ENCODE assay signal across 7 cellular contexts in the genomic region with DNA sequence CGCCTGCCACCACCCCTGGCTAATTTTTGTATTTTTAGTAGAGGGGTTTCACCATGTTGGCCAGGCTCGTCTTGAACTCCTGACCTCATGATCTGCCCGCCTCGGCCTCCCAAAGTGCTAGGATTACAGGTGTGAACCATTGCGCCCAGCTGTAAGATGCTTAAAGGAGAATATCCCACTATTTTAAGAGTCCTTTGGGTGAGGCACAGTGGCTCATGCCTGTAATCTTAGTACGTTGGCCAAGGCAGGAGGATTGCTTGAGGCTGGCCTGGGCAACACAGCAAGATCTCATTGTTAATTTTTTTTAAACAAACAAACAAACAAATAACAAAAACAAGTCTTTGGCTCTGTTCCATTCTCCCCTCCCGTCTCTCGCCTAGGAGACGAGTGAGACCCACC. TPM values are rescaled to one million over a fixed set of nuclear protein-coding genes. Genes with fewer than 3 reads are reported as not detected.
DNase-seq lines count a peak whose midpoint lies in the region; ATAC-seq and TF ChIP-seq lines count a peak whose summit lies in the region.
"Not testable (repeated sequence)": the region's sequence is repeated elsewhere in the genome, so short reads cannot be mapped to it uniquely, and the experiment has no call there.
"Had no signal": no experiment of that assay in that cellular context is flagged by ENCODE, and none has a peak within 500 bp of the region (broad histone marks: within the 10 kb centered on the region; RNA-seq: fewer than 3 reads in every experiment).

No MANE protein-coding gene starts in this region.

- not testable (repeated sequence) for H3K4me3 Mint-ChIP-seq in activated naive CD4-positive, alpha-beta T cell treated with anti-CD3 and anti-CD28 coated beads, Interleukin-2, amount 10 ng/mL, durations not matched to agents 7 days and 5 days

- not testable (repeated sequence) for H3K27me3 ChIP-seq in ACC112 (ENCODE audit: insufficient read depth, low read length); IMR-90 (ENCODE audit: control insufficient read depth, insufficient read depth, low read length); gastroesophageal sphincter; muscle layer of duodenum (ENCODE audit: low read depth, low read length); stomach

- H3K79me2 ChIP-seq in ACC112 (ENCODE audit: control insufficient read depth, insufficient read depth, low read length, unreplicated experiment) = not testable (repeated sequence)

- H3K27ac ChIP-seq in ACC112 (ENCODE audit: low read depth, low read length) (peak overlapping the region; percentile 74; the same call in 1 of the 2 replicates), gastroesophageal sphincter (peak overlapping the region in 3 of 4 donors; percentile 80 to 86 (median 82)), muscle layer of duodenum (ENCODE audit: low read length) (peak overlapping the region; percentile 80), stomach (peak overlapping the region; percentile 73 to 93 (median 88))
- not testable (repeated sequence) for H3K27ac ChIP-seq in IMR-90 (ENCODE audit: insufficient read depth, low read length)

- H2AFZ ChIP-seq in ACC112 (ENCODE audit: low read length, unreplicated experiment) = not testable (repeated sequence)
- H2AFZ ChIP-seq in IMR-90 (replicated peaks; ENCODE audit: low read length, poor library complexity) = peak overlapping the region; percentile 86

- H3K79me1 ChIP-seq in IMR-90 (ENCODE audit: low read depth in 1 of 2, low read length in 2 of 2) = not testable (repeated sequence)

- not testable (repeated sequence) for DNase-seq in IMR-90; activated naive CD4-positive, alpha-beta T cell treated with anti-CD3 and anti-CD28 coated beads, Interleukin-2, amount 10 ng/mL, durations not matched to agents 7 days and 5 days; stomach

- TF ChIP-seq EP300 in gastroesophageal sphincter (IDR thresholded peaks at IDR 0.05); stomach (IDR thresholded peaks at IDR 0.05): not testable (repeated sequence)

- not testable (repeated sequence) for H3K9me1 ChIP-seq in IMR-90 (ENCODE audit: insufficient read depth, low read length)

- peak overlapping the region; percentile 86 for H2AK5ac ChIP-seq in IMR-90 (ENCODE audit: low read depth, low read length)

- H3K23ac ChIP-seq in IMR-90 (ENCODE audit: low read depth, low read length) = not testable (repeated sequence)

- H3K9me3 ChIP-seq in IMR-90 (ENCODE audit: control insufficient read depth, insufficient read depth, low read length); gastroesophageal sphincter; muscle layer of duodenum (ENCODE audit: control insufficient read depth in 1 of 2, low read length in 2 of 2); stomach: not testable (repeated sequence)

- intact Hi-C loops in IMR-90 (cut with micrococcal nuclease); stomach (cut with DNase I; ENCODE audit: low total_unique reads): not testable (repeated sequence)

- H3K27ac Mint-ChIP-seq in activated naive CD4-positive, alpha-beta T cell treated with anti-CD3 and anti-CD28 coated beads, Interleukin-2, amount 10 ng/mL, durations not matched to agents 7 days and 5 days = peak overlapping the region; percentile 14

- not testable (repeated sequence) for H2BK20ac ChIP-seq in IMR-90 (ENCODE audit: low read depth, low read length)

- H4K8ac ChIP-seq in IMR-90 (ENCODE audit: low read depth in 2 of 2, low read length in 2 of 2) = peak overlapping the region; percentile 48 to 93; a peak in 2 of 4 replicates

- H3K4me1 ChIP-seq in ACC112 (ENCODE audit: control insufficient read depth, insufficient read depth, low read length, unreplicated experiment) (peaks cover 38% of the 10 kb centered on the region), IMR-90 (ENCODE audit: control insufficient read depth, insufficient read depth, low read length) (peaks cover 16% of the 10 kb centered on the region), gastroesophageal sphincter (peaks cover 0 to 30% (median 15%) of the 10 kb centered on the region in 3 donors), muscle layer of duodenum (ENCODE audit: control insufficient read depth in 1 of 2, insufficient read depth in 2 of 2, low read length in 2 of 2) (peaks cover 5 to 19% of the 10 kb centered on the region in 2 donors), stomach (peaks cover 24 to 58% (median 43%) of the 10 kb centered on the region in 4 donors)

- no CpG with 5 or more reads among the region's 9 CpGs for WGBS in IMR-90 (ENCODE audit: extremely low coverage in 2 of 2, insufficient read length in 1 of 2), 2 experiments
- WGBS in gastroesophageal sphincter (ENCODE audit: low coverage in 1 of 2), 2 donors = 85% methylated on average over 6 of the region's 9 CpGs; no CpG with 5 or more reads in 1 of the 2 donors
- WGBS in stomach, 5 donors = 85 to 90% (median 88%) methylated on average over 9 of the region's 9 CpGs

- BruUV-seq in IMR-90 (replicated peaks; lab: Mats Ljungman, UMichigan) = not testable (repeated sequence)

- H3K9ac ChIP-seq in IMR-90 (ENCODE audit: low read depth, low read length) = not testable (repeated sequence)

- not testable (repeated sequence) for H3K56ac ChIP-seq in IMR-90 (ENCODE audit: extremely low read depth, insufficient read depth, low read length)

- H3K4me2 ChIP-seq in IMR-90 (ENCODE audit: low read depth, low read length) = 0 out of 2 replicates have a peak overlapping the region, but pooled peaks have one; percentile 87

- 0 out of 2 replicates have a peak overlapping the region, but pooled peaks have one; percentile 1 for H3K14ac ChIP-seq in IMR-90 (replicated peaks; ENCODE audit: low read depth, low read length)

- H3K4ac ChIP-seq in IMR-90 (ENCODE audit: low read depth, low read length) = peak overlapping the region; percentile 80; the same call in 1 of the 2 replicates

- dilution Hi-C loops in IMR-90 (cut with HindIII; ENCODE audit: low sequenced_read_pairs, unreplicated experiment) = not testable (repeated sequence)

- not testable (repeated sequence) for H2BK15ac ChIP-seq in IMR-90 (ENCODE audit: low read depth, low read length)

- in situ Hi-C loops in IMR-90 (cut with MboI; ENCODE audit: low sequenced_read_pairs) = not testable (repeated sequence)

- TF ChIP-seq CTCF in IMR-90 (conservative IDR thresholded peaks at IDR 0.05; ENCODE audit: low read depth, low read length); gastroesophageal sphincter (IDR thresholded peaks at IDR 0.05); stomach (IDR thresholded peaks at IDR 0.05): not testable (repeated sequence)

- not testable (repeated sequence) for TF ChIP-seq RAD21 in IMR-90 (IDR thresholded peaks at IDR 0.05; ENCODE audit: low read length)

- not testable (repeated sequence) for H4K20me1 ChIP-seq in IMR-90 (ENCODE audit: insufficient read depth, low read length)

- not testable (repeated sequence) for ATAC-seq in IMR-90 (ENCODE audit: low read depth); gastroesophageal sphincter

- POLR2A ChIA-PET in IMR-90 (lab: Charles Lee; ENCODE audit: unreplicated experiment) = not testable (repeated sequence)

- peak overlapping the region; percentile 79 for H2BK5ac ChIP-seq in IMR-90 (ENCODE audit: low read depth, low read length, poor library complexity, severe bottlenecking)

- peak overlapping the region; percentile 52; the same call in 1 of the 2 replicates for H4K91ac ChIP-seq in IMR-90 (ENCODE audit: insufficient read depth, low read depth, low read length)

- not testable (repeated sequence) for TF ChIP-seq POLR2A in IMR-90 (IDR thresholded peaks at IDR 0.05; ENCODE audit: low read depth, low read length); gastroesophageal sphincter (IDR thresholded peaks at IDR 0.05); stomach (IDR thresholded peaks at IDR 0.05)

- H2AK9ac ChIP-seq in IMR-90 (replicated peaks; ENCODE audit: low read depth, low read length, poor library complexity) = peak overlapping the region; percentile 80

- peaks cover 24% of the 10 kb centered on the region for H3K4me1 Mint-ChIP-seq in activated naive CD4-positive, alpha-beta T cell treated with anti-CD3 and anti-CD28 coated beads, Interleukin-2, amount 10 ng/mL, durations not matched to agents 7 days and 5 days

- not testable (repeated sequence) for H3K18ac ChIP-seq in IMR-90 (ENCODE audit: low read depth, low read length)

- not testable (repeated sequence) for H3K9me3 Mint-ChIP-seq in activated naive CD4-positive, alpha-beta T cell treated with anti-CD3 and anti-CD28 coated beads, Interleukin-2, amount 10 ng/mL, durations not matched to agents 7 days and 5 days

- H3K36me3 ChIP-seq in ACC112 (ENCODE audit: insufficient read depth, low read length); IMR-90 (ENCODE audit: control insufficient read depth, insufficient read depth, low read length); gastroesophageal sphincter; muscle layer of duodenum (ENCODE audit: control insufficient read depth in 1 of 2, insufficient read depth in 2 of 2, low read length in 2 of 2); stomach: not testable (repeated sequence)

- CTCF ChIA-PET in IMR-90 (lab: Yijun Ruan, JAX) = not testable (repeated sequence)
- CTCF ChIA-PET in activated naive CD4-positive, alpha-beta T cell treated with anti-CD3 and anti-CD28 coated beads, Interleukin-2, amount 10 ng/mL, durations not matched to agents 7 days and 5 days (lab: Charles Lee) = interaction anchor here (1.1 to 2.2 kb wide), 5 partner anchors 20 to 206 kb away, joined by 3 to 18 read pairs (median 8); a partner anchor contains a TSS

- not testable (repeated sequence) for H2BK120ac ChIP-seq in IMR-90 (ENCODE audit: low read depth, low read length)

- H3K36me3 Mint-ChIP-seq in activated naive CD4-positive, alpha-beta T cell treated with anti-CD3 and anti-CD28 coated beads, Interleukin-2, amount 10 ng/mL, durations not matched to agents 7 days and 5 days = not testable (repeated sequence)

- peak overlapping the region; percentile 8; the same call in 1 of the 2 replicates for H4K5ac ChIP-seq in IMR-90 (ENCODE audit: low read depth, low read length)

- peaks cover 28% of the 10 kb centered on the region for H3K27me3 Mint-ChIP-seq in activated naive CD4-positive, alpha-beta T cell treated with anti-CD3 and anti-CD28 coated beads, Interleukin-2, amount 10 ng/mL, durations not matched to agents 7 days and 5 days

- H3K4me3 ChIP-seq in ACC112 (ENCODE audit: low read depth, low read length) (peak overlapping the region; percentile 59), muscle layer of duodenum (ENCODE audit: low read depth in 1 of 2, low read length in 2 of 2) (peak overlapping the region in 1 of 2 donors; percentile 57), stomach (peak overlapping the region in 1 of 4 donors; percentile 57)
- not testable (repeated sequence) for H3K4me3 ChIP-seq in IMR-90 (ENCODE audit: insufficient read depth, low read depth, low read length); gastroesophageal sphincter

RNA-seq across cellular contexts. Expression of a gene that starts 5.5 kb away (rescaled TPM):
- total RNA-seq in IMR-90 (2012; rRNA removed) (not detected in 2 replicates), gastroesophageal sphincter (1 to 10 TPM in 1 of 4 donors, not detected in 3; 4.1 TPM), stomach (100 to 1,000 TPM in 2 of 5 donors, 10 to 100 TPM in 2, 1 to 10 TPM in 1; 5.8 to 176 (median 70.5) TPM)
- polyA plus RNA-seq in IMR-90 (2012; rRNA removed) (0.10 TPM in 1 of 2 replicates, not detected in the other), stomach (100 to 1,000 TPM in 2 of 3 donors, 10 to 100 TPM in 1; 39.3 to 151 (median 115) TPM)
- not detected in 2 replicates for polyA plus RNA-seq in IMR-90 (2012; cell fraction: cytosol; rRNA removed)
- 0.06 and 0.09 TPM in 2 replicates for polyA plus RNA-seq in IMR-90 (2012; cell fraction: nucleus; rRNA removed; ENCODE audit: low replicate concordance)
- total RNA-seq: dermis blood vessel endothelial cell had no signal

RNA-seq across cellular contexts. Expression of a gene that starts 8.8 kb away (rescaled TPM):
- total RNA-seq in IMR-90 (2012; rRNA removed) = under 0.01 and 0.18 TPM in 2 replicates
- polyA plus RNA-seq in IMR-90 (2012; rRNA removed) = 0.55 and 0.72 TPM in 2 replicates
- 0.24 and 0.27 TPM in 2 replicates for polyA plus RNA-seq in IMR-90 (2012; cell fraction: cytosol; rRNA removed)
- polyA plus RNA-seq in IMR-90 (2012; cell fraction: nucleus; rRNA removed; ENCODE audit: low replicate concordance) = 0.28 and 0.31 TPM in 2 replicates
- total RNA-seq in gastroesophageal sphincter = 10 to 100 TPM in 1 of 4 donors, 1 to 10 TPM in 2, under 1 TPM in 1; 0.17 to 15.3 (median 3.7) TPM
- 10 to 100 TPM in 1 of 5 donors, 1 to 10 TPM in 1, under 1 TPM in 1, not detected in 2; 0.87 to 26.3 (median 2.6) TPM for total RNA-seq in stomach
- 1 to 10 TPM; 2.1 to 4.0 (median 2.9) TPM for polyA plus RNA-seq in stomach
- total RNA-seq: dermis blood vessel endothelial cell had no signal

RNA-seq across cellular contexts. Expression of a gene that starts 23.6 kb away (rescaled TPM):
- total RNA-seq in IMR-90 (2012; rRNA removed) (18.9 and 19.4 TPM in 2 replicates), gastroesophageal sphincter (10 to 100 TPM; 65.6 to 81.4 (median 72.3) TPM), stomach (100 to 1,000 TPM in 1 of 5 donors, 10 to 100 TPM in 4; 38.8 to 114 (median 64.9) TPM)
- polyA plus RNA-seq in IMR-90 (2012; rRNA removed) (27.4 and 28.4 TPM in 2 replicates), stomach (10 to 100 TPM; 45.0 to 51.4 (median 45.8) TPM)
- 20.8 and 21.6 TPM in 2 replicates for polyA plus RNA-seq in IMR-90 (2012; cell fraction: cytosol; rRNA removed)
- polyA plus RNA-seq in IMR-90 (2012; cell fraction: nucleus; rRNA removed; ENCODE audit: low replicate concordance) = 55.3 and 65.5 TPM in 2 replicates

RNA-seq across cellular contexts. Expression of a gene that starts 32.9 kb away (rescaled TPM):
- 24.4 and 26.0 TPM in 2 replicates for total RNA-seq in IMR-90 (2012; rRNA removed)
- polyA plus RNA-seq in IMR-90 (2012; rRNA removed) = 79.3 and 89.7 TPM in 2 replicates
- 78.8 and 105 TPM in 2 replicates for polyA plus RNA-seq in IMR-90 (2012; cell fraction: cytosol; rRNA removed)
- 56.0 and 112 TPM in 2 replicates for polyA plus RNA-seq in IMR-90 (2012; cell fraction: nucleus; rRNA removed; ENCODE audit: low replicate concordance)
- 10 to 100 TPM; 26.5 to 70.2 (median 39.8) TPM for total RNA-seq in gastroesophageal sphincter
- total RNA-seq in stomach = 100 to 1,000 TPM in 1 of 5 donors, 10 to 100 TPM in 4; 11.0 to 197 (median 58.3) TPM
- polyA plus RNA-seq in stomach = 10 to 100 TPM; 27.4 to 40.9 (median 34.0) TPM

RNA-seq across cellular contexts. Expression of a gene that starts 38.9 kb away (rescaled TPM):
- total RNA-seq in IMR-90 (2012; rRNA removed) = 42.8 and 51.9 TPM in 2 replicates
- 313 and 340 TPM in 2 replicates for polyA plus RNA-seq in IMR-90 (2012; rRNA removed)
- 300 TPM in 2 replicates for polyA plus RNA-seq in IMR-90 (2012; cell fraction: cytosol; rRNA removed)
- 536 and 692 TPM in 2 replicates for polyA plus RNA-seq in IMR-90 (2012; cell fraction: nucleus; rRNA removed; ENCODE audit: low replicate concordance)
- total RNA-seq in gastroesophageal sphincter = 10 to 100 TPM; 12.5 to 69.9 (median 40.0) TPM
- 100 to 1,000 TPM in 2 of 5 donors, 10 to 100 TPM in 3; 41.1 to 133 (median 60.3) TPM for total RNA-seq in stomach
- 100 to 1,000 TPM; 130 to 175 (median 135) TPM for polyA plus RNA-seq in stomach
